Comparison of ENCODE assay signal across 1 cellular context in the genomic region with DNA sequence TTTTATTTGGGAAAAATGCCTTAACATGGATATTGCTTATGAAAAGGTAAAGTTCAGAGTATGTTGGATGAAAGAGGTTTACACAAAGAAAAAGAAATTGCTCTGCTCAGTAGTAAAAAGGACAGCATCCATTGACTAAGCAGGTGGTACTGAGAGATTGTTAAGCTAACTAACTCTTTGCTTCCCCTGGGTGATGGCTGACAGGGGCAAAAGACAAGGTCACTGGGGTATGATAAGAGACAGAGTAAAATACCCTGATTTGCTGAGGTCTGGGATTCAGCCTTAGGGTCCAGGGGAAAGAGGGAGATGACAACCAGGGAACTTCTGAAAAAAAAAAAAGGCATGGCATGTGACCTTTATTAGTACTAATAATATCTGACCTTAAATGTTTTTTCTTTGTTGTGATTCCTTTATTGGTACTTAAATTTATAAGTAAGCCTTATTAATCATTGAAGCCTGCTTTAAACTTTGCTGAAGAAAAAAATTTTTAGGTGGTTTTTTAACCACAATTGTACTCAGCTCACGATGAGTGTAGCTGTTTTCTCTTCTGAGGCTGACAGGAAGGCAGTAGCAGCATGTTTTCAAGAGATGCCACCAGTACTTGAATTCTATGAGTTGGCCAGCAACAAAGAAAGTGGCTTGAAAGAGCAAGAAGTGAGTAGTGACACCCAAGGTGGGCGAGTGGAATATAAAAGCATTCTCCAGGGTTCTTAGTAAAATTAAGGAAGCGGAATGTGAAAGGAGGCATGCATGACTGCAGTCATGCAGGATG.
TF ChIP-seq lines count a peak whose summit lies in the region.

No MANE protein-coding gene starts in this region.

TF ChIP-seq in GM12878, 131 proteins besides CTCF, POLR2A, EP300 and RAD21:
- TF ChIP-seq, protein P1, sequence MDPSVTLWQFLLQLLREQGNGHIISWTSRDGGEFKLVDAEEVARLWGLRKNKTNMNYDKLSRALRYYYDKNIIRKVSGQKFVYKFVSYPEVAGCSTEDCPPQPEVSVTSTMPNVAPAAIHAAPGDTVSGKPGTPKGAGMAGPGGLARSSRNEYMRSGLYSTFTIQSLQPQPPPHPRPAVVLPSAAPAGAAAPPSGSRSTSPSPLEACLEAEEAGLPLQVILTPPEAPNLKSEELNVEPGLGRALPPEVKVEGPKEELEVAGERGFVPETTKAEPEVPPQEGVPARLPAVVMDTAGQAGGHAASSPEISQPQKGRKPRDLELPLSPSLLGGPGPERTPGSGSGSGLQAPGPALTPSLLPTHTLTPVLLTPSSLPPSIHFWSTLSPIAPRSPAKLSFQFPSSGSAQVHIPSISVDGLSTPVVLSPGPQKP (IDR thresholded peaks at IDR 0.05; ENCODE audit: low read depth, low read length): no peak
- no peak for TF ChIP-seq PAX8 (IDR thresholded peaks at IDR 0.05)
- no peak for TF ChIP-seq PAX5 (IDR thresholded peaks at IDR 0.05; ENCODE audit: borderline replicate concordance, low read depth, low read length)
- TF ChIP-seq, protein P2, sequence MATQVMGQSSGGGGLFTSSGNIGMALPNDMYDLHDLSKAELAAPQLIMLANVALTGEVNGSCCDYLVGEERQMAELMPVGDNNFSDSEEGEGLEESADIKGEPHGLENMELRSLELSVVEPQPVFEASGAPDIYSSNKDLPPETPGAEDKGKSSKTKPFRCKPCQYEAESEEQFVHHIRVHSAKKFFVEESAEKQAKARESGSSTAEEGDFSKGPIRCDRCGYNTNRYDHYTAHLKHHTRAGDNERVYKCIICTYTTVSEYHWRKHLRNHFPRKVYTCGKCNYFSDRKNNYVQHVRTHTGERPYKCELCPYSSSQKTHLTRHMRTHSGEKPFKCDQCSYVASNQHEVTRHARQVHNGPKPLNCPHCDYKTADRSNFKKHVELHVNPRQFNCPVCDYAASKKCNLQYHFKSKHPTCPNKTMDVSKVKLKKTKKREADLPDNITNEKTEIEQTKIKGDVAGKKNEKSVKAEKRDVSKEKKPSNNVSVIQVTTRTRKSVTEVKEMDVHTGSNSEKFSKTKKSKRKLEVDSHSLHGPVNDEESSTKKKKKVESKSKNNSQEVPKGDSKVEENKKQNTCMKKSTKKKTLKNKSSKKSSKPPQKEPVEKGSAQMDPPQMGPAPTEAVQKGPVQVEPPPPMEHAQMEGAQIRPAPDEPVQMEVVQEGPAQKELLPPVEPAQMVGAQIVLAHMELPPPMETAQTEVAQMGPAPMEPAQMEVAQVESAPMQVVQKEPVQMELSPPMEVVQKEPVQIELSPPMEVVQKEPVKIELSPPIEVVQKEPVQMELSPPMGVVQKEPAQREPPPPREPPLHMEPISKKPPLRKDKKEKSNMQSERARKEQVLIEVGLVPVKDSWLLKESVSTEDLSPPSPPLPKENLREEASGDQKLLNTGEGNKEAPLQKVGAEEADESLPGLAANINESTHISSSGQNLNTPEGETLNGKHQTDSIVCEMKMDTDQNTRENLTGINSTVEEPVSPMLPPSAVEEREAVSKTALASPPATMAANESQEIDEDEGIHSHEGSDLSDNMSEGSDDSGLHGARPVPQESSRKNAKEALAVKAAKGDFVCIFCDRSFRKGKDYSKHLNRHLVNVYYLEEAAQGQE (IDR thresholded peaks at IDR 0.05; ENCODE audit: low read depth, low read length): no peak
